In the genomic region with DNA sequence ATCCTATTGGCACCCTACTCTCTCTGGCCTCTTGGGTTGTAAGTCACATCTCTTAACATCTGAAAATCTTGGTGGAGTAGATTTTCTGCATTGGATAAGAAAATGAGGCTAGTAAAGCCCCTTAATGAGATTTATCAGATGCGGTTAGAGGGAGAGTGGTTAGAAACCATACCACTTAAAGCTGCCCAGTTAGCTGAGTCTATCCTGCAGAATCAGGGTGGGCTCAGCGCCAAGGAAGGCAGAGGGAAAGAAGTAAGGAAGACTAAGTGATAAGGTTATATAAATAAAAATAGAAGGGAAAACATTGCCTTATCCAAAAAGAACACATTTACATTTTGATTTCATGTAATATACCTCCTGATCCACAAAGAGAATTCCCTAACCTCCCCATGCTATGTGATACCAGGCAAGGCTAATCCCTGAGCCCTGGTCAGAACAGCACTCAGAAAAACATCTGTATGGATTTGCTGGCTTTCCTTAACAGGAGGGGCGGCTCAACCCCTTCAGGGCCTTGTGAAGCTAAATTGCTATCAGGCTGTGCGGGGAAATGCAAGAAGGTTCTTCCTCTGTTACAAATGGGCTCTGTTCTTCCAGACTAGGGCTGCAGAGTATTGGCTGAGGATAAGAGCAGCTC, we compare ENCODE assay signal across 21 cellular contexts.
"Had no signal": no experiment of that assay in that cellular context is flagged by ENCODE, and none has a peak within 500 bp of the region (broad histone marks: within the 10 kb centered on the region; RNA-seq: fewer than 3 reads in every experiment).

No MANE protein-coding gene starts in this region.

- ATAC-seq: activated CD8-positive, alpha-beta T cell treated with anti-CD3 and anti-CD28 coated beads, Interleukin-2, amount 10 ng/mL, durations not matched to agents 7 days and 5 days; lower lobe of right lung; naive thymus-derived CD4-positive, alpha-beta T cell; T-cell; upper lobe of right lung had no signal

- H3K4me1 Mint-ChIP-seq: activated naive CD4-positive, alpha-beta T cell treated with anti-CD3 and anti-CD28 coated beads, Interleukin-2, amount 50 U/mL, for 24 hours; naive thymus-derived CD4-positive, alpha-beta T cell; T-cell had no signal

- H3K9me3 ChIP-seq: ascending aorta, breast epithelium, colonic mucosa, lower lobe of right lung, spleen, upper lobe of right lung had no signal

- H3K4me3 Mint-ChIP-seq: activated CD8-positive, alpha-beta T cell treated with anti-CD3 and anti-CD28 coated beads, Interleukin-2, amount 10 ng/mL, durations not matched to agents 7 days and 5 days; activated naive CD4-positive, alpha-beta T cell treated with anti-CD3 and anti-CD28 coated beads, Interleukin-2, amount 50 U/mL, for 24 hours; activated T-helper 1 cell treated with anti-CD3 and anti-CD28 coated beads, Interleukin-12 subunit alpha, Interleukin-12 subunit beta, Interleukin-2, Interleukin-4 antibody, amounts not matched to agents 30 ng/mL and 10 ng/mL and 1 ng/mL, durations not matched to agents 14 hours and 24 hours and 36 hours; naive thymus-derived CD4-positive, alpha-beta T cell; neural progenitor cell; T-cell; T-helper 2 cell treated with Interferon-gamma antibody and Interleukin-4, amounts not matched to agents 5 μg/mL and 100 μg/mL, for 36 hours had no signal

- H3K27me3 ChIP-seq: ascending aorta, breast epithelium, colonic mucosa, neural progenitor cell, upper lobe of right lung had no signal

- H3K27ac ChIP-seq: ascending aorta, colonic mucosa, dorsolateral prefrontal cortex, lower lobe of right lung, neural progenitor cell, spleen, upper lobe of right lung, WERI-Rb-1 had no signal

- H3K4me3 ChIP-seq: ascending aorta, breast epithelium, colonic mucosa, dorsolateral prefrontal cortex, lower lobe of right lung, neural progenitor cell, spleen, upper lobe of right lung had no signal

- H3K36me3 Mint-ChIP-seq: activated naive CD4-positive, alpha-beta T cell treated with anti-CD3 and anti-CD28 coated beads, Interleukin-2, amount 50 U/mL, for 24 hours; naive thymus-derived CD4-positive, alpha-beta T cell; neural progenitor cell; T-cell had no signal

- H3K4me1 ChIP-seq: ascending aorta, breast epithelium, colonic mucosa, lower lobe of right lung, neural progenitor cell, spleen, upper lobe of right lung had no signal

- H3K27ac Mint-ChIP-seq: activated CD8-positive, alpha-beta T cell treated with anti-CD3 and anti-CD28 coated beads, Interleukin-2, amount 10 ng/mL, durations not matched to agents 7 days and 5 days; activated naive CD4-positive, alpha-beta T cell treated with anti-CD3 and anti-CD28 coated beads, Interleukin-2, amount 50 U/mL, for 24 hours; activated T-helper 1 cell treated with anti-CD3 and anti-CD28 coated beads, Interleukin-12 subunit alpha, Interleukin-12 subunit beta, Interleukin-2, Interleukin-4 antibody, amounts not matched to agents 30 ng/mL and 10 ng/mL and 1 ng/mL, durations not matched to agents 14 hours and 24 hours and 36 hours; naive thymus-derived CD4-positive, alpha-beta T cell; neural progenitor cell; T-cell; T-helper 2 cell treated with Interferon-gamma antibody and Interleukin-4, amounts not matched to agents 5 μg/mL and 100 μg/mL, for 36 hours had no signal

- H3K9me3 Mint-ChIP-seq: activated naive CD4-positive, alpha-beta T cell treated with anti-CD3 and anti-CD28 coated beads, Interleukin-2, amount 50 U/mL, for 24 hours; activated T-helper 1 cell treated with anti-CD3 and anti-CD28 coated beads, Interleukin-12 subunit alpha, Interleukin-12 subunit beta, Interleukin-2, Interleukin-4 antibody, amounts not matched to agents 30 ng/mL and 10 ng/mL and 1 ng/mL, durations not matched to agents 14 hours and 24 hours and 36 hours; T-cell; T-helper 2 cell treated with Interferon-gamma antibody and Interleukin-4, amounts not matched to agents 5 μg/mL and 100 μg/mL, for 36 hours had no signal

- DNase-seq: activated CD4-positive, alpha-beta T cell treated with anti-CD3 and anti-CD28 coated beads for 1 hour; activated CD4-positive, alpha-beta T cell treated with anti-CD3 and anti-CD28 coated beads, Interleukin-2, amount 50 U/mL, for 1 hour; activated CD8-positive, alpha-beta T cell treated with anti-CD3 and anti-CD28 coated beads, Interleukin-2, amount 10 ng/mL, durations not matched to agents 7 days and 5 days; activated gamma-delta T cell; colonic mucosa; dorsolateral prefrontal cortex; lower lobe of right lung; naive thymus-derived CD4-positive, alpha-beta T cell; posterior cingulate gyrus; spleen; stimulated activated CD4-positive, alpha-beta T cell treated with anti-CD3 and anti-CD28 coated beads, Interleukin-4, amount 100 ng/mL, for 24 hours; stimulated activated naive CD4-positive, alpha-beta T cell treated with Interleukin-2 at 50 U/mL for 16 hours; T-cell; upper lobe of right lung had no signal
